12 cellular contexts compared by ENCODE assay signal in the genomic region with DNA sequence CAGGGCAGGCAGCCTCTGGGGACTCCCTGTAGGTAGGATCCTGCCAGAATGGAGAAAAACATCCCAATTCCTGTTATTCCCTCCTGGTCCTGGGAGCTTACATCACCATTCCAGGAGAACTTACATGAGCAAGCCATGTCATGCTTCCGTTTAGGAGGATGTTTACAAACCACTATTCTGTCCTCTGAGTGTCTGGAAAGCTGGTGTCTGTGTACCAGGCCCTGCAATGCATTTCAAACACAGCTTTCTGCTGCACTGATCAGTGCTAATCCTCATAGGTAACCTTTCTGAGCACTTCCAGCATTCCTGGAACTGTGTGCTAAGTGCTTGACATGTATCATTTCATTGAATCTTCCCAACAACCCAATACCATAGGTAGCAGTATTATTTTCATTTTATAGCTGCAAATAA. TPM values are rescaled to one million over a fixed set of nuclear protein-coding genes. Genes with fewer than 3 reads are reported as not detected.
A peak's percentile ranks its signal among the peaks of the same experiment; 100 is the strongest.
DNase-seq lines count a peak whose midpoint lies in the region; ATAC-seq, FAIRE-seq and TF ChIP-seq lines count a peak whose summit lies in the region.
"Had no signal": no experiment of that assay in that cellular context is flagged by ENCODE, and none has a peak within 500 bp of the region (broad histone marks: within the 10 kb centered on the region; RNA-seq: fewer than 3 reads in every experiment).

No MANE protein-coding gene starts in this region.

- H3K4me3 ChIP-seq in A549 (no peak overlapping the region), KMS-11 (IDR thresholded peaks at IDR 0.05; ENCODE audit: insufficient read depth, low read depth, low read length) (no peak overlapping the region), cardiac fibroblast (replicated peaks in 1 of 2; ENCODE audit: low read depth in 2 of 2, low read length in 2 of 2) (no peak overlapping the region), H7 (ENCODE audit: insufficient read depth, low read depth, low read length) (no peak overlapping the region)
- H3K4me3 ChIP-seq: body of pancreas, HAP-1 had no signal

- H3K27ac ChIP-seq in A549 (peak overlapping the region in 1 of 2 experiments; percentile 59; a peak in 3 of 6 replicates), KMS-11 (peak overlapping the region; percentile 75; the same call in 1 of the 2 replicates)
- H3K27ac ChIP-seq: body of pancreas had no signal

- H3K4me2 ChIP-seq in A549 = peak overlapping the region; percentile 35
- peak overlapping the region; percentile 81; the same call in 1 of the 2 replicates for H3K4me2 ChIP-seq in KMS-11

- no peak for TF ChIP-seq POLR2A in A549 (IDR thresholded peaks at IDR 0.05; ENCODE audit: low read length)

- no peaks in the 10 kb centered on the region for H3K9me3 ChIP-seq in A549
- H3K9me3 ChIP-seq: body of pancreas, HAP-1 had no signal

- H2AFZ ChIP-seq in KMS-11 (ENCODE audit: low read depth) = no peak overlapping the region

- ATAC-seq in A549 (peak; percentile 31 to 51; a peak in 3 of 6 replicates), GM19467 (IDR thresholded peaks at IDR 0.05; ENCODE audit: unreplicated experiment) (no peak), GM18519 (IDR thresholded peaks at IDR 0.05; ENCODE audit: low FRiP score, unreplicated experiment) (no peak)

- no peak for TF ChIP-seq EP300 in A549 (IDR thresholded peaks at IDR 0.05)

- WGBS in A549 (ENCODE audit: missing lambda C conversion rate) = 10% methylated on average over 1 of the region's 1 CpG

- H3K4me1 ChIP-seq in A549 = peaks cover 36% of the 10 kb centered on the region
- peaks cover 46% of the 10 kb centered on the region for H3K4me1 ChIP-seq in KMS-11 (ENCODE audit: low read depth, poor library complexity, severe bottlenecking)

- no peaks in the 10 kb centered on the region for H3K36me3 ChIP-seq in KMS-11 (ENCODE audit: insufficient read depth)
- no peaks in the 10 kb centered on the region for H3K36me3 ChIP-seq in H7 (replicated peaks; ENCODE audit: control insufficient read depth, insufficient read depth, low read length)
- H3K36me3 ChIP-seq: HAP-1 had no signal

- TF ChIP-seq CTCF in A549 (IDR thresholded peaks at IDR 0.05) (no peak), KMS-11 (conservative IDR thresholded peaks at IDR 0.05; ENCODE audit: low read depth, low read length) (no peak), cardiac fibroblast (IDR thresholded peaks at IDR 0.05; ENCODE audit: low read depth, low read length) (no peak)

- H3K27me3 ChIP-seq in KMS-11 (ENCODE audit: insufficient read depth, low read depth) (no peaks in the 10 kb centered on the region), H7 (ENCODE audit: control insufficient read depth, insufficient read depth, low read length) (no peaks in the 10 kb centered on the region)
- H3K27me3 ChIP-seq: body of pancreas had no signal

- POLR2A ChIA-PET in A549 (lab: Yijun Ruan, JAX) = no interaction called here

- CTCF ChIA-PET in A549 (lab: Yijun Ruan, JAX) = interaction anchor here (1.2 kb wide), 1 partner anchor 33 kb away, joined by 4 read pairs; no protein-coding TSS in a partner anchor

- no peak for TF ChIP-seq RAD21 in A549 (conservative IDR thresholded peaks at IDR 0.05 in 1 of 2, IDR thresholded peaks at IDR 0.05 in 1 of 2)

- no peak for FAIRE-seq in A549 (lab: Jason Lieb, UNC)

- no peak overlapping the region for H3K9ac ChIP-seq in KMS-11

- H3K79me2 ChIP-seq in KMS-11 (ENCODE audit: insufficient read depth, low read depth) = no peaks in the 10 kb centered on the region

- no peaks in the 10 kb centered on the region for H4K20me1 ChIP-seq in KMS-11 (ENCODE audit: insufficient read depth)

- peak in 1 of 2 experiments; percentile 61 for DNase-seq in A549 (ENCODE audit: low read depth in 1 of 2, low spot score in 1 of 2)
- peak; percentile 14 to 44 for DNase-seq in cardiac fibroblast (ENCODE audit: low read depth in 2 of 2)
- DNase-seq in lung microvascular endothelial cell (ENCODE audit: low read depth in 2 of 2) = peak; percentile 72 to 78
- no peak for DNase-seq in NCI-H1092 (lab: John Stamatoyannopoulos, UW)
- no peak for DNase-seq in H7
- DNase-seq: activated CD4-positive, alpha-beta T cell treated with anti-CD3 and anti-CD28 coated beads, Interleukin-2, amount 50 U/mL, for 1 hour had no signal

TF ChIP-seq in A549, 52 proteins besides CTCF, POLR2A, EP300 and RAD21:
- no peak for TF ChIP-seq CHD2 (IDR thresholded peaks at IDR 0.05; ENCODE audit: low read length, partially characterized antibody)
- no peak for TF ChIP-seq KDM5A (IDR thresholded peaks at IDR 0.05)
- TF ChIP-seq GATA3 (IDR thresholded peaks at IDR 0.05; ENCODE audit: borderline replicate concordance) = no peak
- TF ChIP-seq RCOR1 (IDR thresholded peaks at IDR 0.05; ENCODE audit: low read depth, low read length) = no peak
- no peak for TF ChIP-seq FOXS1 (CRISPR knock-in tag; IDR thresholded peaks at IDR 0.05)
- no peak for TF ChIP-seq ZFP36 (IDR thresholded peaks at IDR 0.05; ENCODE audit: borderline replicate concordance, partially characterized antibody)
- no peak for TF ChIP-seq MAFK (IDR thresholded peaks at IDR 0.05; ENCODE audit: partially characterized antibody)

RNA-seq across cellular contexts. Expression of gene MAP1LC3B2, which starts 19.8 kb away (rescaled TPM):
- polyA plus RNA-seq in A549 (2011; rRNA removed) (2.8 and 6.7 TPM in 2 replicates), A549 (2017; fragmentation: RNase III; extraction: RNeasy Plus Mini Kit Qiagen cat#74134 plus additional on column Dnase treatment) (1.4 to 2.9 TPM (median 2.1 TPM) in 3 replicates)
- polyA plus RNA-seq in A549 (2012; cell fraction: cytosol; rRNA removed) = 0.50 and 0.57 TPM in 2 replicates
- 0.56 and 0.61 TPM in 2 replicates for polyA plus RNA-seq in A549 (2012; cell fraction: nucleus; rRNA removed)
- 2.8 TPM in 2 replicates for polyA minus RNA-seq in A549 (2011; rRNA and poly(A)+ RNA removed)
- 0.40 and 0.65 TPM in 2 replicates for total RNA-seq in lung microvascular endothelial cell
- total RNA-seq in H7 (2014; rRNA removed; shearing (Covaris generic)) = 2.8 TPM in 1 of 2 replicates, not detected in the other
- total RNA-seq: body of pancreas, OCI-LY7 had no signal

Comparison
In these comparisons a context has a peak if more than half of its experiments do, and no peak if none do; other contexts are left out.
1. ATAC-seq: peak in A549 (2 of 2); none in GM19467 (single experiment) and GM18519 (single experiment).
2. DNase-seq: peak in cardiac fibroblast (2 of 2) and lung microvascular endothelial cell (2 of 2); none in NCI-H1092 (single experiment) and H7 (single experiment).